10 cellular contexts compared by ENCODE assay signal in genomic region chr17:31320791-31321190, GRCh38. TPM values are rescaled to one million over a fixed set of nuclear protein-coding genes. Genes with fewer than 3 reads are reported as not detected.
DNase-seq lines count a peak whose midpoint lies in the region; ATAC-seq and TF ChIP-seq lines count a peak whose summit lies in the region.
"Had no signal": no experiment of that assay in that cellular context is flagged by ENCODE, and none has a peak within 500 bp of the region (broad histone marks: within the 10 kb centered on the region; RNA-seq: fewer than 3 reads in every experiment).

No MANE protein-coding gene starts in this region.

- H3K27ac ChIP-seq in DOHH2 (ENCODE audit: low read depth, low read length) (peak overlapping the region; percentile 97), MM.1S (ENCODE audit: low read length) (peak overlapping the region; percentile 90), breast epithelium (no peak overlapping the region), sigmoid colon (peak overlapping the region in 2 of 4 donors; percentile 16 to 39)
- H3K27ac ChIP-seq: prostate gland had no signal

- peak overlapping the region; percentile 93 to 94 for H3K27ac Mint-ChIP-seq in natural killer cell treated with Interleukin-12 subunit alpha and Interleukin-12 subunit beta and Interleukin-15 and Interleukin-18, amount 100 ng/mL, for 72 hours
- H3K27ac Mint-ChIP-seq: endodermal cell had no signal

- no peaks in the 10 kb centered on the region for H4K20me1 ChIP-seq in DOHH2 (ENCODE audit: control insufficient read depth, insufficient read depth, low read depth, low read length)
- no peaks in the 10 kb centered on the region for H4K20me1 ChIP-seq in MM.1S (ENCODE audit: insufficient read depth, low read length)

- H3K9me3 ChIP-seq in DOHH2 (ENCODE audit: control insufficient read depth, insufficient read depth, low read length) (no peaks in the 10 kb centered on the region), MM.1S (replicated peaks; ENCODE audit: insufficient read depth, low read length) (no peaks in the 10 kb centered on the region), breast epithelium (no peaks in the 10 kb centered on the region), sigmoid colon (no peaks in the 10 kb centered on the region)
- H3K9me3 ChIP-seq: prostate gland had no signal

- peak overlapping the region; percentile 91 for H3K4me3 Mint-ChIP-seq in natural killer cell treated with Interleukin-12 subunit alpha and Interleukin-12 subunit beta and Interleukin-15 and Interleukin-18, amount 100 ng/mL, for 72 hours
- H3K4me3 Mint-ChIP-seq: endodermal cell had no signal

- no peak for TF ChIP-seq CTCF in DOHH2 (IDR thresholded peaks at IDR 0.05; ENCODE audit: low read depth, low read length, poor library complexity, severe bottlenecking)
- no peak for TF ChIP-seq CTCF in MM.1S (IDR thresholded peaks at IDR 0.05; ENCODE audit: low read length)
- TF ChIP-seq CTCF in breast epithelium (IDR thresholded peaks at IDR 0.05): no peak
- TF ChIP-seq CTCF in sigmoid colon (IDR thresholded peaks at IDR 0.05): no peak

- no peak for TF ChIP-seq EP300 in sigmoid colon (IDR thresholded peaks at IDR 0.05)

- DNase-seq in MM.1S: peak; percentile 53
- DNase-seq in breast epithelium (ENCODE audit: low spot score in 2 of 2): no peak
- DNase-seq in natural killer cell treated with Interleukin-12 subunit alpha and Interleukin-12 subunit beta and Interleukin-15 and Interleukin-18, amount 100 ng/mL, for 72 hours (ENCODE audit: low spot score): no peak
- no peak for DNase-seq in sigmoid colon
- no peak for DNase-seq in DMS 273 treated with DMSO at 0.1 percent for 48 hours (lab: John Stamatoyannopoulos, UW)
- DNase-seq in NCI-H2227 treated with DMSO at 0.1 percent for 48 hours (lab: John Stamatoyannopoulos, UW): no peak
- DNase-seq: endodermal cell had no signal

- no peaks in the 10 kb centered on the region for H3K27me3 Mint-ChIP-seq in natural killer cell treated with Interleukin-12 subunit alpha and Interleukin-12 subunit beta and Interleukin-15 and Interleukin-18, amount 100 ng/mL, for 72 hours

- no peaks in the 10 kb centered on the region for H3K27me3 ChIP-seq in DOHH2 (ENCODE audit: control insufficient read depth, low read length)
- H3K27me3 ChIP-seq in MM.1S (replicated peaks; ENCODE audit: insufficient read depth, low read length): no peaks in the 10 kb centered on the region
- H3K27me3 ChIP-seq in breast epithelium: no peaks in the 10 kb centered on the region
- no peaks in the 10 kb centered on the region for H3K27me3 ChIP-seq in sigmoid colon

- H3K36me3 ChIP-seq in DOHH2 (ENCODE audit: control insufficient read depth, low read length) (peaks cover 64% of the 10 kb centered on the region), MM.1S (replicated peaks; ENCODE audit: insufficient read depth, low read length) (no peaks in the 10 kb centered on the region), breast epithelium (no peaks in the 10 kb centered on the region), sigmoid colon (peaks cover 0 to 5% (median 3%) of the 10 kb centered on the region in 4 donors)
- H3K36me3 ChIP-seq: prostate gland had no signal

- no peak for TF ChIP-seq POLR2A in breast epithelium (IDR thresholded peaks at IDR 0.05)
- no peak for TF ChIP-seq POLR2A in sigmoid colon (IDR thresholded peaks at IDR 0.05)

- WGBS in sigmoid colon, 2 donors: 38 to 57% methylated on average over 1 of the region's 1 CpG

- peaks cover 75% of the 10 kb centered on the region for H3K79me2 ChIP-seq in DOHH2 (ENCODE audit: control insufficient read depth, low read length)
- peaks cover 69% of the 10 kb centered on the region for H3K79me2 ChIP-seq in MM.1S (ENCODE audit: low read length)

- H3K4me2 ChIP-seq in DOHH2 (ENCODE audit: low read length): peak overlapping the region; percentile 88
- H3K4me2 ChIP-seq in MM.1S (ENCODE audit: low read depth, low read length): peak overlapping the region; percentile 80

- H3K9me2 ChIP-seq in DOHH2 (replicated peaks; ENCODE audit: control insufficient read depth, low read length) (no peaks in the 10 kb centered on the region), MM.1S (replicated peaks; ENCODE audit: insufficient read depth, low read length) (no peaks in the 10 kb centered on the region)

- intact Hi-C loops in breast epithelium (cut with DNase I; ENCODE audit: low total_unique reads) (no loop called here), sigmoid colon (cut with DNase I) (no loop called here)

- no peaks in the 10 kb centered on the region for H3K9me3 Mint-ChIP-seq in natural killer cell treated with Interleukin-12 subunit alpha and Interleukin-12 subunit beta and Interleukin-15 and Interleukin-18, amount 100 ng/mL, for 72 hours
- H3K9me3 Mint-ChIP-seq: endodermal cell had no signal

- H3K4me3 ChIP-seq in DOHH2 (ENCODE audit: low read length) (peak overlapping the region; percentile 80), MM.1S (ENCODE audit: low read length) (peak overlapping the region; percentile 82), breast epithelium (peak overlapping the region; percentile 1 to 34 (median 14)), sigmoid colon (peak overlapping the region in 2 of 4 donors; percentile 18 to 30)
- H3K4me3 ChIP-seq: prostate gland had no signal

- peaks cover 11% of the 10 kb centered on the region for H3K36me3 Mint-ChIP-seq in natural killer cell treated with Interleukin-12 subunit alpha and Interleukin-12 subunit beta and Interleukin-15 and Interleukin-18, amount 100 ng/mL, for 72 hours

- peaks cover 31% of the 10 kb centered on the region for H3F3A ChIP-seq in DOHH2 (ENCODE audit: control insufficient read depth, insufficient read depth)
- H3F3A ChIP-seq in MM.1S (ENCODE audit: insufficient read depth, low read length): peaks cover 59% of the 10 kb centered on the region

- H3K4me1 Mint-ChIP-seq in natural killer cell treated with Interleukin-12 subunit alpha and Interleukin-12 subunit beta and Interleukin-15 and Interleukin-18, amount 100 ng/mL, for 72 hours (ENCODE audit: low read depth in 2 of 2): peaks cover 33 to 51% of the 10 kb centered on the region in 2 donors

- H3K4me1 ChIP-seq in DOHH2 (ENCODE audit: control insufficient read depth, low read length) (peaks cover 46% of the 10 kb centered on the region), MM.1S (ENCODE audit: low read length) (peaks cover 25% of the 10 kb centered on the region), breast epithelium (peaks cover 0 to 4% of the 10 kb centered on the region in 2 donors), sigmoid colon (peaks cover 0 to 10% (median 0%) of the 10 kb centered on the region in 4 donors)
- H3K4me1 ChIP-seq: prostate gland had no signal

- ATAC-seq in natural killer cell treated with Interleukin-12 subunit alpha and Interleukin-12 subunit beta and Interleukin-15 and Interleukin-18, amount 100 ng/mL, for 72 hours: no peak
- ATAC-seq in GM21737 (IDR thresholded peaks at IDR 0.05; ENCODE audit: unreplicated experiment): no peak

- H3K9ac ChIP-seq in MM.1S (ENCODE audit: low read length): peak overlapping the region; percentile 93

- H2AFZ ChIP-seq in MM.1S (ENCODE audit: low read length): no peak overlapping the region

RNA-seq across cellular contexts. Expression of gene EVI2A, which starts 0.6 kb away (rescaled TPM):
- 10 to 100 TPM in 1 of 3 donors, 1 to 10 TPM in 2; 4.3 to 34.2 (median 8.8) TPM for total RNA-seq in breast epithelium
- total RNA-seq in natural killer cell treated with Interleukin-12 subunit alpha and Interleukin-12 subunit beta and Interleukin-15 and Interleukin-18, amount 100 ng/mL, for 72 hours: 10 to 100 TPM in 1 of 2 donors, 1 to 10 TPM in 1; 6.2 to 13.8 TPM
- 1 to 10 TPM; 6.9 to 9.3 (median 7.6) TPM for total RNA-seq in sigmoid colon
- 10 to 100 TPM in 2 of 3 donors, 1 to 10 TPM in 1; 9.0 to 23.0 (median 10.2) TPM for polyA plus RNA-seq in sigmoid colon
- total RNA-seq: endodermal cell had no signal

RNA-seq across cellular contexts. Expression of gene EVI2B, which starts 6.9 kb away (rescaled TPM):
- total RNA-seq in breast epithelium (10 to 100 TPM in 2 of 3 donors, 1 to 10 TPM in 1; 5.9 to 38.1 (median 10.2) TPM), sigmoid colon (10 to 100 TPM in 2 of 4 donors, 1 to 10 TPM in 2; 6.9 to 17.5 (median 12.9) TPM)
- total RNA-seq in natural killer cell treated with Interleukin-12 subunit alpha and Interleukin-12 subunit beta and Interleukin-15 and Interleukin-18, amount 100 ng/mL, for 72 hours: 10 to 100 TPM; 16.3 to 28.0 TPM
- polyA plus RNA-seq in sigmoid colon: 10 to 100 TPM; 10.8 to 30.8 (median 15.5) TPM
- total RNA-seq: endodermal cell had no signal

RNA-seq across cellular contexts. Expression of gene OMG, which starts 23.8 kb away (rescaled TPM):
- under 1 TPM in 1 of 3 donors, not detected in 2; 0.96 TPM for total RNA-seq in breast epithelium
- 1 to 10 TPM in 1 of 2 donors, under 1 TPM in 1; 0.48 to 1.4 TPM for total RNA-seq in natural killer cell treated with Interleukin-12 subunit alpha and Interleukin-12 subunit beta and Interleukin-15 and Interleukin-18, amount 100 ng/mL, for 72 hours
- total RNA-seq in sigmoid colon: 1 to 10 TPM in 1 of 4 donors, under 1 TPM in 1, not detected in 2; 0.71 to 3.0 TPM
- 1 to 10 TPM in 1 of 3 donors, under 1 TPM in 1, not detected in 1; 0.64 to 5.4 TPM for polyA plus RNA-seq in sigmoid colon
- total RNA-seq: endodermal cell, prostate gland had no signal

Comparison
In these comparisons a context has a peak if more than half of its experiments do, and no peak if none do; other contexts are left out.
1. H3K27ac ChIP-seq: peak in DOHH2 (single experiment) and MM.1S (single experiment); none in breast epithelium (0 of 2).